In the genomic region with DNA sequence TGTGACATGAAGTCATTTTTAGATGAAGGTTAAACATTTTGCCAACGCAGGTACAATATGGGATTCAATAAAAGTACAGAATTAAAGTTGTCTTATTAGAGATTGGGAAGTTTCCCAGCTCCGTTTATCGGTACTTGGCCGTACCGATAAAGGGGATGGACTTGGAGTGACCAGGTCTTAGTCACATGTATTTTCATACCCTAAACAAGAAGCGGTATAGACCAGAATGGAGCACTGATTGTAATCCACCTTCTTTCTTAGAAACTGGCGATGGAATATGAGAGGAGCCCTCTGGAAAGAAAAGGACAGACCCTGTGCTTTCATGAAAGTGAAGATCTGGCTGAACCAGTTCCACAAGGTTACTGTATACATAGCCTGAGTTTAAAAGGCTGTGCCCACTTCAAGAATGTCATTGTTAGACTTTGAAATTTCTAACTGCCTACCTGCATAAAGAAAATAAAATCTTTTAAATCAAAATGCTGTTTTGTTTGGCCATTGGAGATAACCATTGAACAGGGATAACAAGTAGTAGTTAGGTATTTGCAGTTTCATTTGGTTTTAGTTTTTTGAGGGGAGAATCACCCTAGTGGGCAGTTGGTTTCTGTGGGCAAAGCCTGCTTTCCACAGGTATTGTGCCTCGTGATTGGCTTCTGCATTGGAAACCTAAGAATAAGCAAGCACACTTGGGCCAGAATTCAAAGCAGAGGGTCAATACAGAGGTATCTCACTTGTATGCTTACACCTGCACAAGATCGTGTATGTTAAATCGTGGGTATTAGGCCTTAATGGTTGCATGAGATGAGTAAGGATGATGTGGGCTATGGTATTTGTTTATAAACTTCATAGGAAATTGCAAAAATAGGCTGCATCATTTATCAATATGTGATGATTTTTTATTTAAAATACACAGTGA, we compare ENCODE assay signal across 1 cellular context.
TF ChIP-seq lines count a peak whose summit lies in the region.

No MANE protein-coding gene starts in this region.

TF ChIP-seq in HepG2, 621 proteins besides CTCF, POLR2A, EP300 and RAD21 (continued from another document and continues in another):
- TF ChIP-seq, protein P1, sequence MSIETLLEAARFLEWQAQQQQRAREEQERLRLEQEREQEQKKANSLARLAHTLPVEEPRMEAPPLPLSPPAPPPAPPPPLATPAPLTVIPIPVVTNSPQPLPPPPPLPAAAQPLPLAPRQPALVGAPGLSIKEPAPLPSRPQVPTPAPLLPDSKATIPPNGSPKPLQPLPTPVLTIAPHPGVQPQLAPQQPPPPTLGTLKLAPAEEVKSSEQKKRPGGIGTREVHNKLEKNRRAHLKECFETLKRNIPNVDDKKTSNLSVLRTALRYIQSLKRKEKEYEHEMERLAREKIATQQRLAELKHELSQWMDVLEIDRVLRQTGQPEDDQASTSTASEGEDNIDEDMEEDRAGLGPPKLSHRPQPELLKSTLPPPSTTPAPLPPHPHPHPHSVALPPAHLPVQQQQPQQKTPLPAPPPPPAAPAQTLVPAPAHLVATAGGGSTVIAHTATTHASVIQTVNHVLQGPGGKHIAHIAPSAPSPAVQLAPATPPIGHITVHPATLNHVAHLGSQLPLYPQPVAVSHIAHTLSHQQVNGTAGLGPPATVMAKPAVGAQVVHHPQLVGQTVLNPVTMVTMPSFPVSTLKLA (IDR thresholded peaks at IDR 0.05), result no peak
- TF ChIP-seq ZNF101 (CRISPR knock-in tag; IDR thresholded peaks at IDR 0.05; ENCODE audit: borderline replicate concordance, low read depth) (no peak), NFATC3 (CRISPR knock-in tag; IDR thresholded peaks at IDR 0.05) (0 out of 2 replicates have a peak, but pooled peaks have one; percentile 54), ZC3H4 (CRISPR knock-in tag; IDR thresholded peaks at IDR 0.05; ENCODE audit: borderline replicate concordance) (0 out of 2 replicates have a peak, but pooled peaks have one; percentile 61), ADNP (CRISPR knock-in tag; IDR thresholded peaks at IDR 0.05) (no peak), ZNF260 (CRISPR knock-in tag; IDR thresholded peaks at IDR 0.05; ENCODE audit: borderline replicate concordance, low read depth) (no peak), MBD4 (IDR thresholded peaks at IDR 0.05; ENCODE audit: borderline replicate concordance, low read length) (peak; percentile 65; the same call in 1 of the 2 replicates), ZNF431 (CRISPR knock-in tag; IDR thresholded peaks at IDR 0.05; ENCODE audit: borderline replicate concordance, low read depth) (no peak), XBP1 (CRISPR knock-in tag; IDR thresholded peaks at IDR 0.05) (no peak), RFX1 (IDR thresholded peaks at IDR 0.05) (no peak), ZFYVE20 (CRISPR knock-in tag; IDR thresholded peaks at IDR 0.05; ENCODE audit: borderline replicate concordance, low read depth) (no peak), MAFF (IDR thresholded peaks at IDR 0.05; ENCODE audit: low read depth, low read length) (no peak), MZF1 (CRISPR knock-in tag; IDR thresholded peaks at IDR 0.05; ENCODE audit: borderline replicate concordance) (no peak), MAZ (IDR thresholded peaks at IDR 0.05; ENCODE audit: borderline replicate concordance, low read depth, low read length) (no peak), MAZ (CRISPR knock-in tag; IDR thresholded peaks at IDR 0.05; ENCODE audit: low read depth) (no peak), IRX3 (CRISPR knock-in tag; IDR thresholded peaks at IDR 0.05; ENCODE audit: borderline replicate concordance, low read depth) (no peak), MXI1 (IDR thresholded peaks at IDR 0.05; ENCODE audit: borderline replicate concordance, low read depth, low read length) (no peak), ZNF570 (CRISPR knock-in tag; IDR thresholded peaks at IDR 0.05; ENCODE audit: borderline replicate concordance) (no peak), ZNF558 (CRISPR knock-in tag; IDR thresholded peaks at IDR 0.05; ENCODE audit: borderline replicate concordance) (no peak), EHMT2 (IDR thresholded peaks at IDR 0.05; ENCODE audit: borderline replicate concordance, low read depth, low read length) (no peak), ZNF562 (CRISPR knock-in tag; IDR thresholded peaks at IDR 0.05; ENCODE audit: borderline replicate concordance) (0 out of 2 replicates have a peak, but pooled peaks have one; percentile 20), ZNF501 (CRISPR knock-in tag; IDR thresholded peaks at IDR 0.05) (no peak), NR2F2 (IDR thresholded peaks at IDR 0.05; ENCODE audit: borderline replicate concordance, low read depth) (no peak), GABPA (IDR thresholded peaks at IDR 0.05; ENCODE audit: low read depth, low read length) (no peak), GABPA (CRISPR knock-in tag; IDR thresholded peaks at IDR 0.05; ENCODE audit: low read depth) (no peak), AKAP8 (CRISPR knock-in tag; IDR thresholded peaks at IDR 0.05) (no peak), ZFP1 (CRISPR knock-in tag; IDR thresholded peaks at IDR 0.05) (no peak), SALL1 (CRISPR knock-in tag; IDR thresholded peaks at IDR 0.05) (no peak), SATB2 (CRISPR knock-in tag; IDR thresholded peaks at IDR 0.05) (no peak), SAFB2 (CRISPR knock-in tag; IDR thresholded peaks at IDR 0.05; ENCODE audit: borderline replicate concordance, low read depth) (0 out of 2 replicates have a peak, but pooled peaks have one; percentile 19), ZNF12 (CRISPR knock-in tag; IDR thresholded peaks at IDR 0.05) (no peak), ARNT2 (CRISPR knock-in tag; IDR thresholded peaks at IDR 0.05; ENCODE audit: low read depth) (peak; percentile 57; the same call in 1 of the 2 replicates), ZNF816 (CRISPR knock-in tag; IDR thresholded peaks at IDR 0.05; ENCODE audit: borderline replicate concordance) (no peak; the same call in 1 of the 2 replicates), ZFY (CRISPR knock-in tag; IDR thresholded peaks at IDR 0.05) (no peak), REPIN1 (CRISPR knock-in tag; IDR thresholded peaks at IDR 0.05; ENCODE audit: borderline replicate concordance, low read depth) (no peak), SAP130 (CRISPR knock-in tag; IDR thresholded peaks at IDR 0.05; ENCODE audit: low read depth) (no peak), CCDC6 (CRISPR knock-in tag; IDR thresholded peaks at IDR 0.05) (0 out of 2 replicates have a peak, but pooled peaks have one; percentile 40), ZNF768 (CRISPR knock-in tag; IDR thresholded peaks at IDR 0.05) (no peak), FOSL1 (CRISPR knock-in tag; IDR thresholded peaks at IDR 0.05; ENCODE audit: borderline replicate concordance) (no peak), ZFP90 (CRISPR knock-in tag; IDR thresholded peaks at IDR 0.05; ENCODE audit: borderline replicate concordance) (no peak)
- TF ChIP-seq, protein P2, sequence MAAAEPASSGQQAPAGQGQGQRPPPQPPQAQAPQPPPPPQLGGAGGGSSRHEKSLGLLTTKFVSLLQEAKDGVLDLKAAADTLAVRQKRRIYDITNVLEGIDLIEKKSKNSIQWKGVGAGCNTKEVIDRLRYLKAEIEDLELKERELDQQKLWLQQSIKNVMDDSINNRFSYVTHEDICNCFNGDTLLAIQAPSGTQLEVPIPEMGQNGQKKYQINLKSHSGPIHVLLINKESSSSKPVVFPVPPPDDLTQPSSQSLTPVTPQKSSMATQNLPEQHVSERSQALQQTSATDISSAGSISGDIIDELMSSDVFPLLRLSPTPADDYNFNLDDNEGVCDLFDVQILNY (CRISPR knock-in tag; conservative IDR thresholded peaks at IDR 0.05), result no peak
- TF ChIP-seq, protein P3, sequence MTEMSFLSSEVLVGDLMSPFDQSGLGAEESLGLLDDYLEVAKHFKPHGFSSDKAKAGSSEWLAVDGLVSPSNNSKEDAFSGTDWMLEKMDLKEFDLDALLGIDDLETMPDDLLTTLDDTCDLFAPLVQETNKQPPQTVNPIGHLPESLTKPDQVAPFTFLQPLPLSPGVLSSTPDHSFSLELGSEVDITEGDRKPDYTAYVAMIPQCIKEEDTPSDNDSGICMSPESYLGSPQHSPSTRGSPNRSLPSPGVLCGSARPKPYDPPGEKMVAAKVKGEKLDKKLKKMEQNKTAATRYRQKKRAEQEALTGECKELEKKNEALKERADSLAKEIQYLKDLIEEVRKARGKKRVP (CRISPR knock-in tag; IDR thresholded peaks at IDR 0.05), result peak in 1 of 2 experiments; percentile 84; a peak in 2 of 4 replicates
- TF ChIP-seq, protein P4, sequence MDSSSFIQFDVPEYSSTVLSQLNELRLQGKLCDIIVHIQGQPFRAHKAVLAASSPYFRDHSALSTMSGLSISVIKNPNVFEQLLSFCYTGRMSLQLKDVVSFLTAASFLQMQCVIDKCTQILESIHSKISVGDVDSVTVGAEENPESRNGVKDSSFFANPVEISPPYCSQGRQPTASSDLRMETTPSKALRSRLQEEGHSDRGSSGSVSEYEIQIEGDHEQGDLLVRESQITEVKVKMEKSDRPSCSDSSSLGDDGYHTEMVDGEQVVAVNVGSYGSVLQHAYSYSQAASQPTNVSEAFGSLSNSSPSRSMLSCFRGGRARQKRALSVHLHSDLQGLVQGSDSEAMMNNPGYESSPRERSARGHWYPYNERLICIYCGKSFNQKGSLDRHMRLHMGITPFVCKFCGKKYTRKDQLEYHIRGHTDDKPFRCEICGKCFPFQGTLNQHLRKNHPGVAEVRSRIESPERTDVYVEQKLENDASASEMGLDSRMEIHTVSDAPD (CRISPR knock-in tag; IDR thresholded peaks at IDR 0.05), result 0 out of 2 replicates have a peak, but pooled peaks have one; percentile 8
- TF ChIP-seq, protein P5, sequence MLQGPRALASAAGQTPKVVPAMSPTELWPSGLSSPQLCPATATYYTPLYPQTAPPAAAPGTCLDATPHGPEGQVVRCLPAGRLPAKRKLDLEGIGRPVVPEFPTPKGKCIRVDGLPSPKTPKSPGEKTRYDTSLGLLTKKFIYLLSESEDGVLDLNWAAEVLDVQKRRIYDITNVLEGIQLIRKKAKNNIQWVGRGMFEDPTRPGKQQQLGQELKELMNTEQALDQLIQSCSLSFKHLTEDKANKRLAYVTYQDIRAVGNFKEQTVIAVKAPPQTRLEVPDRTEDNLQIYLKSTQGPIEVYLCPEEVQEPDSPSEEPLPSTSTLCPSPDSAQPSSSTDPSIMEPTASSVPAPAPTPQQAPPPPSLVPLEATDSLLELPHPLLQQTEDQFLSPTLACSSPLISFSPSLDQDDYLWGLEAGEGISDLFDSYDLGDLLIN (CRISPR knock-in tag; IDR thresholded peaks at IDR 0.05; ENCODE audit: borderline replicate concordance), result no peak
- TF ChIP-seq, protein P6, sequence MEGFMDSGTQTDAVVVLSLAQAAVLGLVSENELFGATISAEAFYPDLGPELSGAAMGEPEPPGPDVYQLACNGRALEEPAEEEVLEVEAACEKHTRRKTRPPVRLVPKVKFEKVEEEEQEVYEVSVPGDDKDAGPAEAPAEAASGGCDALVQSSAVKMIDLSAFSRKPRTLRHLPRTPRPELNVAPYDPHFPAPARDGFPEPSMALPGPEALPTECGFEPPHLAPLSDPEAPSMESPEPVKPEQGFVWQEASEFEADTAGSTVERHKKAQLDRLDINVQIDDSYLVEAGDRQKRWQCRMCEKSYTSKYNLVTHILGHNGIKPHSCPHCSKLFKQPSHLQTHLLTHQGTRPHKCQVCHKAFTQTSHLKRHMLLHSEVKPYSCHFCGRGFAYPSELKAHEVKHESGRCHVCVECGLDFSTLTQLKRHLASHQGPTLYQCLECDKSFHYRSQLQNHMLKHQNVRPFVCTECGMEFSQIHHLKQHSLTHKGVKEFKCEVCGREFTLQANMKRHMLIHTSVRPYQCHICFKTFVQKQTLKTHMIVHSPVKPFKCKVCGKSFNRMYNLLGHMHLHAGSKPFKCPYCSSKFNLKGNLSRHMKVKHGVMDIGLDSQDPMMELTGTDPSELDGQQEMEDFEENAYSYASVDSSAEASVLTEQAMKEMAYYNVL (CRISPR knock-in tag; IDR thresholded peaks at IDR 0.05; ENCODE audit: borderline replicate concordance), result no peak
- TF ChIP-seq, protein P7, sequence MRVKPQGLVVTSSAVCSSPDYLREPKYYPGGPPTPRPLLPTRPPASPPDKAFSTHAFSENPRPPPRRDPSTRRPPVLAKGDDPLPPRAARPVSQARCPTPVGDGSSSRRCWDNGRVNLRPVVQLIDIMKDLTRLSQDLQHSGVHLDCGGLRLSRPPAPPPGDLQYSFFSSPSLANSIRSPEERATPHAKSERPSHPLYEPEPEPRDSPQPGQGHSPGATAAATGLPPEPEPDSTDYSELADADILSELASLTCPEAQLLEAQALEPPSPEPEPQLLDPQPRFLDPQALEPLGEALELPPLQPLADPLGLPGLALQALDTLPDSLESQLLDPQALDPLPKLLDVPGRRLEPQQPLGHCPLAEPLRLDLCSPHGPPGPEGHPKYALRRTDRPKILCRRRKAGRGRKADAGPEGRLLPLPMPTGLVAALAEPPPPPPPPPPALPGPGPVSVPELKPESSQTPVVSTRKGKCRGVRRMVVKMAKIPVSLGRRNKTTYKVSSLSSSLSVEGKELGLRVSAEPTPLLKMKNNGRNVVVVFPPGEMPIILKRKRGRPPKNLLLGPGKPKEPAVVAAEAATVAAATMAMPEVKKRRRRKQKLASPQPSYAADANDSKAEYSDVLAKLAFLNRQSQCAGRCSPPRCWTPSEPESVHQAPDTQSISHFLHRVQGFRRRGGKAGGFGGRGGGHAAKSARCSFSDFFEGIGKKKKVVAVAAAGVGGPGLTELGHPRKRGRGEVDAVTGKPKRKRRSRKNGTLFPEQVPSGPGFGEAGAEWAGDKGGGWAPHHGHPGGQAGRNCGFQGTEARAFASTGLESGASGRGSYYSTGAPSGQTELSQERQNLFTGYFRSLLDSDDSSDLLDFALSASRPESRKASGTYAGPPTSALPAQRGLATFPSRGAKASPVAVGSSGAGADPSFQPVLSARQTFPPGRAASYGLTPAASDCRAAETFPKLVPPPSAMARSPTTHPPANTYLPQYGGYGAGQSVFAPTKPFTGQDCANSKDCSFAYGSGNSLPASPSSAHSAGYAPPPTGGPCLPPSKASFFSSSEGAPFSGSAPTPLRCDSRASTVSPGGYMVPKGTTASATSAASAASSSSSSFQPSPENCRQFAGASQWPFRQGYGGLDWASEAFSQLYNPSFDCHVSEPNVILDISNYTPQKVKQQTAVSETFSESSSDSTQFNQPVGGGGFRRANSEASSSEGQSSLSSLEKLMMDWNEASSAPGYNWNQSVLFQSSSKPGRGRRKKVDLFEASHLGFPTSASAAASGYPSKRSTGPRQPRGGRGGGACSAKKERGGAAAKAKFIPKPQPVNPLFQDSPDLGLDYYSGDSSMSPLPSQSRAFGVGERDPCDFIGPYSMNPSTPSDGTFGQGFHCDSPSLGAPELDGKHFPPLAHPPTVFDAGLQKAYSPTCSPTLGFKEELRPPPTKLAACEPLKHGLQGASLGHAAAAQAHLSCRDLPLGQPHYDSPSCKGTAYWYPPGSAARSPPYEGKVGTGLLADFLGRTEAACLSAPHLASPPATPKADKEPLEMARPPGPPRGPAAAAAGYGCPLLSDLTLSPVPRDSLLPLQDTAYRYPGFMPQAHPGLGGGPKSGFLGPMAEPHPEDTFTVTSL (CRISPR knock-in tag; IDR thresholded peaks at IDR 0.05; ENCODE audit: borderline replicate concordance), result no peak
- TF ChIP-seq, protein P8, sequence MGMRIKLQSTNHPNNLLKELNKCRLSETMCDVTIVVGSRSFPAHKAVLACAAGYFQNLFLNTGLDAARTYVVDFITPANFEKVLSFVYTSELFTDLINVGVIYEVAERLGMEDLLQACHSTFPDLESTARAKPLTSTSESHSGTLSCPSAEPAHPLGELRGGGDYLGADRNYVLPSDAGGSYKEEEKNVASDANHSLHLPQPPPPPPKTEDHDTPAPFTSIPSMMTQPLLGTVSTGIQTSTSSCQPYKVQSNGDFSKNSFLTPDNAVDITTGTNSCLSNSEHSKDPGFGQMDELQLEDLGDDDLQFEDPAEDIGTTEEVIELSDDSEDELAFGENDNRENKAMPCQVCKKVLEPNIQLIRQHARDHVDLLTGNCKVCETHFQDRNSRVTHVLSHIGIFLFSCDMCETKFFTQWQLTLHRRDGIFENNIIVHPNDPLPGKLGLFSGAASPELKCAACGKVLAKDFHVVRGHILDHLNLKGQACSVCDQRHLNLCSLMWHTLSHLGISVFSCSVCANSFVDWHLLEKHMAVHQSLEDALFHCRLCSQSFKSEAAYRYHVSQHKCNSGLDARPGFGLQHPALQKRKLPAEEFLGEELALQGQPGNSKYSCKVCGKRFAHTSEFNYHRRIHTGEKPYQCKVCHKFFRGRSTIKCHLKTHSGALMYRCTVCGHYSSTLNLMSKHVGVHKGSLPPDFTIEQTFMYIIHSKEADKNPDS (CRISPR knock-in tag; IDR thresholded peaks at IDR 0.05), result no peak
